In the genomic region with DNA sequence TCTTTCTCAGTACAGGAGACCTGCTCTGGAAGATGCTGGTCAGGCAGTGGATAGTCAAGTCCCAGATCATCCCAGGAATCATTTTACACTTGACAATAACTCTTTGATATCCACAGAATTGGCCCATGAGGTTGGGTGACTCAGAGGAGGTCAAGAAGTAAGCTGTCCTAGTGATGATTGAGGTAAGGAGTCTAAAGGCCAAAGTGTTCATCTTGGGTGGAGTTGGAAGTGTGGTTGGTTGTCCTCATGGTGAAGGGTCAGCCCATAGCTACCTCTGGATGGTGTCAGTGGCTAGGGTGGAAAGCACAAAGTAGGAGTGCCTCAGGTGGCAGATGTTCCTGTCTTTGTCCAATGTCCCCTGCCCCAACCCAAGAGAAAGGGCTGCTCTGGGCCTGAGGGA, we compare ENCODE assay signal across 10 cellular contexts. TPM values are rescaled to one million over a fixed set of nuclear protein-coding genes. Genes with fewer than 3 reads are reported as not detected.
DNase-seq lines count a peak whose midpoint lies in the region; ATAC-seq and TF ChIP-seq lines count a peak whose summit lies in the region.
"Had no signal": no experiment of that assay in that cellular context is flagged by ENCODE, and none has a peak within 500 bp of the region (broad histone marks: within the 10 kb centered on the region; RNA-seq: fewer than 3 reads in every experiment).

No MANE protein-coding gene starts in this region.

- no peak overlapping the region for H3K4me2 ChIP-seq in mammary epithelial cell (ENCODE audit: insufficient read depth, low read depth, low read length)

- ATAC-seq in mucosa of descending colon = peak; percentile 81

- intact Hi-C loops in mammary epithelial cell (cut with micrococcal nuclease) = loop anchor here (10.0 kb wide), 1 partner anchor 66 kb away; no protein-coding TSS in a partner anchor
- intact Hi-C loops in breast epithelium (cut with DNase I; ENCODE audit: low total_unique reads) = loop anchor here (10.0 kb wide), 1 partner anchor 216 kb away; a partner anchor contains a TSS
- intact Hi-C loops in mucosa of descending colon (cut with DNase I, micrococcal nuclease) = loop anchor here (10.0 kb wide), 1 partner anchor 216 kb away; a partner anchor contains a TSS

- no peaks in the 10 kb centered on the region for H4K20me1 ChIP-seq in mammary epithelial cell (ENCODE audit: insufficient read depth, low read length)
- H4K20me1 ChIP-seq: BLaER1 treated with 17β-estradiol and CSF1 and Interleukin-3, amounts not matched to agents 10 nM and 100 nM had no signal

- dilution Hi-C loops in mammary epithelial cell (cut with HindIII; ENCODE audit: low sequenced_read_pairs) = no loop called here

- CTCF ChIA-PET in mammary epithelial cell (lab: Charles Lee; ENCODE audit: low non-redundant PET) = no interaction called here

- H3K4me3 ChIP-seq in mammary epithelial cell (replicated peaks in 1 of 3; ENCODE audit: insufficient read depth in 1 of 3, low read depth in 2 of 3, low read length in 3 of 3) (no peak overlapping the region), breast epithelium (no peak overlapping the region), mucosa of descending colon (no peak overlapping the region)
- H3K4me3 ChIP-seq: BLaER1 treated with 17β-estradiol and CSF1 and Interleukin-3, amounts not matched to agents 10 nM and 100 nM had no signal

- H3K27ac ChIP-seq in mammary epithelial cell (ENCODE audit: insufficient read depth, low read depth, low read length) (no peak overlapping the region), breast epithelium (no peak overlapping the region)

- H3K27me3 ChIP-seq in mammary epithelial cell (ENCODE audit: insufficient read depth, low read length) (no peaks in the 10 kb centered on the region), breast epithelium (no peaks in the 10 kb centered on the region)
- H3K27me3 ChIP-seq: BLaER1 treated with 17β-estradiol and CSF1 and Interleukin-3, amounts not matched to agents 10 nM and 100 nM had no signal

- no peak overlapping the region for H3K9ac ChIP-seq in mammary epithelial cell (ENCODE audit: insufficient read depth, low read length)
- H3K9ac ChIP-seq: BLaER1 treated with 17β-estradiol and CSF1 and Interleukin-3, amounts not matched to agents 10 nM and 100 nM had no signal

- H3K9me3 ChIP-seq in mammary epithelial cell (replicated peaks; ENCODE audit: insufficient read depth, low read length) (no peaks in the 10 kb centered on the region), breast epithelium (no peaks in the 10 kb centered on the region), mucosa of descending colon (no peaks in the 10 kb centered on the region)
- H3K9me3 ChIP-seq: BLaER1 treated with 17β-estradiol and CSF1 and Interleukin-3, amounts not matched to agents 10 nM and 100 nM had no signal

- no peak for DNase-seq in mammary epithelial cell
- no peak for DNase-seq in breast epithelium (ENCODE audit: low spot score in 2 of 2)
- peak; percentile 12 for DNase-seq in M059J (ENCODE audit: low read depth)
- DNase-seq in mucosa of descending colon = no peak
- DNase-seq in SK-N-DZ (ENCODE audit: low spot score) = no peak
- DNase-seq in NCI-H446 (lab: John Stamatoyannopoulos, UW) = no peak
- no peak for DNase-seq in Kasumi-1 (lab: John Stamatoyannopoulos, UW)
- DNase-seq: ACHN, DMS 273 treated with DMSO at 0.1 percent for 48 hours had no signal

- H3K4me1 ChIP-seq in mammary epithelial cell (ENCODE audit: insufficient read depth, low read length) = peaks cover 6% of the 10 kb centered on the region
- H3K4me1 ChIP-seq in breast epithelium = no peaks in the 10 kb centered on the region
- no peaks in the 10 kb centered on the region for H3K4me1 ChIP-seq in mucosa of descending colon (ENCODE audit: low read depth)

- no peaks in the 10 kb centered on the region for H3K36me3 ChIP-seq in mammary epithelial cell (ENCODE audit: insufficient read depth, low read length)
- H3K36me3 ChIP-seq in breast epithelium = no peaks in the 10 kb centered on the region
- H3K36me3 ChIP-seq in mucosa of descending colon (ENCODE audit: low read depth) = no peaks in the 10 kb centered on the region
- H3K36me3 ChIP-seq: BLaER1 treated with 17β-estradiol and CSF1 and Interleukin-3, amounts not matched to agents 10 nM and 100 nM had no signal

- BruUV-seq in mammary epithelial cell (replicated peaks; lab: Mats Ljungman, UMichigan) = no TSS peak

- TF ChIP-seq POLR2A in breast epithelium (IDR thresholded peaks at IDR 0.05) = no peak

- in situ Hi-C loops in mammary epithelial cell (cut with MboI; ENCODE audit: low sequenced_read_pairs in 2 of 2) = loop anchor here (25.0 kb wide), 3 partner anchors 394 to 819 kb away; a partner anchor contains a TSS

- TF ChIP-seq CTCF in mammary epithelial cell (conservative IDR thresholded peaks at IDR 0.05 in 1 of 2, IDR thresholded peaks at IDR 0.05 in 1 of 2; ENCODE audit: extremely low read depth in 1 of 2, insufficient read depth in 1 of 2, low read depth in 1 of 2, low read length in 2 of 2) (no peak), breast epithelium (IDR thresholded peaks at IDR 0.05) (no peak), mucosa of descending colon (IDR thresholded peaks at IDR 0.05) (no peak)

- H3K79me2 ChIP-seq in mammary epithelial cell (ENCODE audit: insufficient read depth, low read length) = no peaks in the 10 kb centered on the region

- peak overlapping the region; percentile 80 for H2AFZ ChIP-seq in mammary epithelial cell (ENCODE audit: low read depth, low read length)

RNA-seq across cellular contexts. Expression of a gene that starts 24.1 kb away (rescaled TPM):
- total RNA-seq in mammary epithelial cell (10 to 100 TPM; 20.7 to 24.2 TPM), breast epithelium (100 to 1,000 TPM in 1 of 3 donors, 10 to 100 TPM in 2; 41.3 to 111 (median 46.7) TPM), mucosa of descending colon (10 to 100 TPM; 12.0 to 13.3 (median 12.4) TPM)
- polyA plus RNA-seq in mammary epithelial cell = 14.4 TPM
- 55.9 TPM for polyA minus RNA-seq in mammary epithelial cell
- 14.7 and 15.4 TPM in 2 replicates for total RNA-seq in M059J (2014; rRNA removed; shearing (Covaris generic))
- polyA plus RNA-seq in SK-N-DZ (2014; cell fraction: cytosol; rRNA removed) = 10.0 and 18.5 TPM in 2 replicates
- polyA plus RNA-seq in SK-N-DZ (2014; cell fraction: nucleus; rRNA removed) = 10.7 and 18.6 TPM in 2 replicates

RNA-seq across cellular contexts. Expression of a gene that starts 27.7 kb away (rescaled TPM):
- total RNA-seq in mammary epithelial cell (10 to 100 TPM; 36.5 to 73.3 TPM), breast epithelium (100 to 1,000 TPM in 1 of 3 donors, 10 to 100 TPM in 2; 80.3 to 123 (median 84.6) TPM), mucosa of descending colon (10 to 100 TPM; 71.4 to 86.8 (median 74.0) TPM)
- 23.3 TPM for polyA plus RNA-seq in mammary epithelial cell
- polyA minus RNA-seq in mammary epithelial cell = 18.5 TPM
- total RNA-seq in M059J (2014; rRNA removed; shearing (Covaris generic)) = 48.9 and 55.6 TPM in 2 replicates
- polyA plus RNA-seq in SK-N-DZ (2014; cell fraction: cytosol; rRNA removed) = 30.0 and 30.1 TPM in 2 replicates
- polyA plus RNA-seq in SK-N-DZ (2014; cell fraction: nucleus; rRNA removed) = 47.7 and 56.8 TPM in 2 replicates
